ENCODE assay signal across 10 cellular contexts in the genomic region with DNA sequence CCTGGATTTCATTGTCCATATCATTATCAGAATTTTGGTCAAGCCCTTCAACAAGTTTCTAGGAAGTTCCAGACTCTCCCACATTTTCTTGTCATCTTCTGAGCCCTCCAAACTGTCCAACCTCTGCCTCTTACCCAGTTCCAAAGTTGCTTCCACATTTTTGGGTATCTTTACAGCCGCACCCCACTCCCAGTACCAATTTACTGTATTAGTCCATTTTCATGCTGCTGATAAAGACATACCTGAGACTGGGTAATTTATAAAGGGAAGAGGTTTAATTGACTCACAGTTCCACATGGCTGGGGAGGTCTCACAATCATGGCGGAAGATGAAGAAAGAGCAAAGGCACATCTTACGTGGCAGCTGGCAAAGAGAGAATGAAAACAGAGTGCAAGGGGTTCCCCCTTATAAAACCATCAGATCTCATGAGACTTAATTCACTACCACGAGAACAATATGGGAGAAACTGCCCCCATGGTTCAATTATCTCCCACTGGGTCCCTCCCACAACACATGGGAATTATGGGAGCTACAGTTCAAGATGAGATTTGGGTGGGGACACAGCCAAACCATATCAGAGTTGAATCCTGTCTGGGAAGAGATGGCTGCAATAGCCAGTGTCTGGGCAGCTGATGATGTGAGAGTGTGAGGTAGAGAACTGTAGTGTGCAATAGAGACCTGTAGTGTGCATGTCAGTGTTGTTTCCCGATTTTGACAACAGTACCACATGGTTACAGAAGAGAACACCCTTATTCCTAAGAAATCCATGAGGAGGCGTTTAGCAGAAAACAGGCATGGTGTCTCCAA. TPM values are rescaled to one million over a fixed set of nuclear protein-coding genes. Genes with fewer than 3 reads are reported as not detected.
"Had no signal": no experiment of that assay in that cellular context is flagged by ENCODE, and none has a peak within 500 bp of the region (broad histone marks: within the 10 kb centered on the region; RNA-seq: fewer than 3 reads in every experiment).

No MANE protein-coding gene starts in this region.

RNA-seq across cellular contexts. Expression of a gene that starts 35.5 kb away (rescaled TPM):
- total RNA-seq: fibroblast of lung, foreskin keratinocyte had no signal
- polyA plus RNA-seq: fibroblast of lung, foreskin keratinocyte had no signal

RNA-seq across cellular contexts. Expression of a gene that starts 36.0 kb away (rescaled TPM):
- total RNA-seq: aorta, epithelial cell of proximal tubule, fibroblast of lung, foreskin keratinocyte, left cardiac atrium, lower leg skin, occipital lobe, right atrium auricular region, Right ventricle myocardium superior, temporal lobe had no signal
- polyA plus RNA-seq: fibroblast of lung, foreskin keratinocyte had no signal
